7 cellular contexts compared by ENCODE assay signal in genomic region chr20:57390604-57391438, GRCh38.
DNase-seq lines count a peak whose midpoint lies in the region; TF ChIP-seq lines count a peak whose summit lies in the region.

TSS of gene RBM38 (plus strand) at chr20:57391396. CDS start at chr20:57391582, 186 bp downstream.

- CTCF ChIA-PET in HEK293T (lab: Yijun Ruan, JAX): interaction anchor here (1.6 kb wide), 1 partner anchor 11 kb away, joined by 5 read pairs; no protein-coding TSS in a partner anchor

- TF ChIP-seq CTCF in GM10266 (IDR thresholded peaks at IDR 0.05; ENCODE audit: control insufficient read depth, insufficient read depth, low read depth, missing control alignments) (no peak), WI38 (IDR thresholded peaks at IDR 0.05; ENCODE audit: low read depth, low read length) (no peak), cardiac fibroblast (IDR thresholded peaks at IDR 0.05; ENCODE audit: low read depth, low read length) (no peak)

- POLR2A ChIA-PET in HEK293T (lab: Yijun Ruan, JAX): interaction anchor here (0.6 to 2.3 kb wide), 10 partner anchors 11 to 125 kb away, joined by 3 to 6 read pairs (median 4); no protein-coding TSS in a partner anchor

- peak within 1 kb of the TSS; percentile 69 for H3K4me3 ChIP-seq in WI38 (ENCODE audit: low read depth, low read length)
- H3K4me3 ChIP-seq in cardiac fibroblast (replicated peaks in 1 of 2; ENCODE audit: low read depth in 2 of 2, low read length in 2 of 2): peak within 1 kb of the TSS; percentile 67 to 68

- DNase-seq in GM10266 (ENCODE audit: extremely low spot score): peak; percentile 99
- DNase-seq in HEK293T (ENCODE audit: extremely low spot score): peak; percentile 95
- DNase-seq in NCI-H1092 treated with DMSO at 0.1 percent for 48 hours (lab: John Stamatoyannopoulos, UW): peak; percentile 82
- peak; percentile 58 to 72 for DNase-seq in cardiac fibroblast (ENCODE audit: low read depth in 2 of 2)
- peak; percentile 86 for DNase-seq in islet precursor cell
- peak; percentile 83 for DNase-seq in stimulated activated CD4-positive, alpha-beta T cell treated with anti-CD3 and anti-CD28 coated beads, Interleukin-12 subunit alpha, Interleukin-12 subunit beta, amount 100 ng/mL, for 4 hours

TF ChIP-seq in HEK293T, 16 proteins besides CTCF, POLR2A, EP300 and RAD21:
- no peak for TF ChIP-seq FOXK2 (IDR thresholded peaks at IDR 0.05)
- TF ChIP-seq FOXM1 (IDR thresholded peaks at IDR 0.05; ENCODE audit: borderline replicate concordance): 0 out of 2 replicates have a peak, but pooled peaks have one; percentile 18
- peak; percentile 63 for TF ChIP-seq L3MBTL2 (conservative IDR thresholded peaks at IDR 0.05)

Comparison
In these comparisons a context has a peak if more than half of its experiments do, and no peak if none do; other contexts are left out.
1. Peak in every context shown above with its lines: DNase-seq and H3K4me3 ChIP-seq.